Comparison of ENCODE assay signal across 9 cellular contexts in genomic region chr1:40383488-40384412, GRCh38. TPM values are rescaled to one million over a fixed set of nuclear protein-coding genes. Genes with fewer than 3 reads are reported as not detected.
DNase-seq lines count a peak whose midpoint lies in the region; ATAC-seq and TF ChIP-seq lines count a peak whose summit lies in the region.
"Had no signal": no experiment of that assay in that cellular context is flagged by ENCODE, and none has a peak within 500 bp of the region (broad histone marks: within the 10 kb centered on the region; RNA-seq: fewer than 3 reads in every experiment).

No MANE protein-coding gene starts in this region.

- H3K27ac Mint-ChIP-seq in MCF 10A (ENCODE audit: low read depth, unreplicated experiment), result no peak overlapping the region
- peak overlapping the region; percentile 99 to 100 for H3K27ac Mint-ChIP-seq in activated naive CD4-positive, alpha-beta T cell treated with anti-CD3 and anti-CD28 coated beads, Interleukin-2, amount 50 U/mL, for 72 hours

- no peak for DNase-seq in breast epithelium (ENCODE audit: low spot score in 2 of 2)
- DNase-seq in MCF 10A (ENCODE audit: unreplicated experiment), result no peak
- no peak for DNase-seq in activated naive CD4-positive, alpha-beta T cell treated with anti-CD3 and anti-CD28 coated beads, Interleukin-2, amount 50 U/mL, for 72 hours (ENCODE audit: low spot score in 2 of 2)
- DNase-seq in upper lobe of left lung, result no peak
- DNase-seq: activated CD4-positive, alpha-beta T cell treated with anti-CD3 and anti-CD28 coated beads for 4 hours had no signal

- H3K4me1 Mint-ChIP-seq in MCF 10A (ENCODE audit: insufficient read depth, unreplicated experiment), result peaks cover 15% of the 10 kb centered on the region

- no peak overlapping the region for H3K4me3 Mint-ChIP-seq in MCF 10A (ENCODE audit: unreplicated experiment)

- H3K4me1 ChIP-seq in breast epithelium, result peaks cover 0 to 5% of the 10 kb centered on the region in 2 donors
- peaks cover 25 to 73% (median 62%) of the 10 kb centered on the region in 4 donors for H3K4me1 ChIP-seq in liver (ENCODE audit: control insufficient read depth in 4 of 4, insufficient read depth in 4 of 4, low read length in 3 of 4)
- peaks cover 31 to 79% (median 75%) of the 10 kb centered on the region in 4 donors for H3K4me1 ChIP-seq in upper lobe of left lung

- BruUV-seq in MCF 10A (replicated peaks; lab: Mats Ljungman, UMichigan), result no TSS peak

- H3K9ac ChIP-seq in liver (ENCODE audit: low read depth in 1 of 2, low read length in 2 of 2), result peak overlapping the region in 1 of 2 donors; percentile 90

- H3K27me3 ChIP-seq in breast epithelium (no peaks in the 10 kb centered on the region), liver (ENCODE audit: control insufficient read depth in 4 of 4, insufficient read depth in 4 of 4, low read length in 3 of 4) (no peaks in the 10 kb centered on the region), upper lobe of left lung (no peaks in the 10 kb centered on the region)

- no peaks in the 10 kb centered on the region for H3K9me3 ChIP-seq in breast epithelium
- no peaks in the 10 kb centered on the region for H3K9me3 ChIP-seq in liver (ENCODE audit: control insufficient read depth in 4 of 4, low read length in 3 of 4)
- H3K9me3 ChIP-seq in upper lobe of left lung, result no peaks in the 10 kb centered on the region

- ATAC-seq in activated naive CD4-positive, alpha-beta T cell treated with anti-CD3 and anti-CD28 coated beads, Interleukin-2, amount 50 U/mL, for 72 hours, result peak; percentile 25 to 51
- ATAC-seq in upper lobe of left lung (ENCODE audit: low FRiP score in 2 of 2) (no peak), GM21619 (IDR thresholded peaks at IDR 0.05; ENCODE audit: unreplicated experiment) (no peak), GM18517 (IDR thresholded peaks at IDR 0.05; ENCODE audit: unreplicated experiment) (no peak), HG03095 (IDR thresholded peaks at IDR 0.05; ENCODE audit: unreplicated experiment) (no peak)

- no peaks in the 10 kb centered on the region for H3K27me3 Mint-ChIP-seq in MCF 10A (ENCODE audit: insufficient read depth, unreplicated experiment)

- WGBS in liver, result 53% methylated on average over 9 of the region's 9 CpGs
- WGBS in upper lobe of left lung, 2 donors, result 68 to 74% methylated on average over 9 of the region's 9 CpGs

- intact Hi-C loops in breast epithelium (cut with DNase I; ENCODE audit: low total_unique reads) (no loop called here), MCF 10A (cut with micrococcal nuclease) (no loop called here)

- peak overlapping the region in 1 of 3 donors; percentile 21 for H3K4me3 ChIP-seq in breast epithelium
- no peak overlapping the region for H3K4me3 ChIP-seq in liver (ENCODE audit: low read depth in 1 of 3, low read length in 3 of 3)
- H3K4me3 ChIP-seq in upper lobe of left lung, result no peak overlapping the region

- peak overlapping the region; percentile 64 to 74 for H3K27ac ChIP-seq in breast epithelium
- peak overlapping the region; percentile 59 to 71 for H3K27ac ChIP-seq in liver (ENCODE audit: low read depth in 1 of 2, low read length in 2 of 2)
- H3K27ac ChIP-seq in upper lobe of left lung, result peak overlapping the region; percentile 85 to 93 (median 90)

- TF ChIP-seq CTCF in breast epithelium (IDR thresholded peaks at IDR 0.05) (no peak), MCF 10A (IDR thresholded peaks at IDR 0.05; ENCODE audit: unreplicated experiment) (no peak), liver (IDR thresholded peaks at IDR 0.05; ENCODE audit: low read depth, low read length, missing input control) (no peak), upper lobe of left lung (IDR thresholded peaks at IDR 0.05) (no peak)

- TF ChIP-seq POLR2A in breast epithelium (IDR thresholded peaks at IDR 0.05) (no peak), upper lobe of left lung (IDR thresholded peaks at IDR 0.05) (no peak)

- no peak for TF ChIP-seq EP300 in upper lobe of left lung (IDR thresholded peaks at IDR 0.05)

- no peaks in the 10 kb centered on the region for H3K36me3 ChIP-seq in breast epithelium
- H3K36me3 ChIP-seq in liver (ENCODE audit: control insufficient read depth in 4 of 4, insufficient read depth in 3 of 4, low read depth in 1 of 4, low read length in 3 of 4), result no peaks in the 10 kb centered on the region
- H3K36me3 ChIP-seq in upper lobe of left lung, result peaks cover 0 to under 1% (median 0%) of the 10 kb centered on the region in 4 donors

- POLR2A ChIA-PET in MCF 10A (lab: Yijun Ruan, JAX), result interaction anchor here (9.5 kb wide), 1 partner anchor 10 kb away, joined by 75 read pairs; the partner anchor contains the start of gene SMAP2

- no peak for TF ChIP-seq RAD21 in liver (IDR thresholded peaks at IDR 0.05)

- CTCF ChIA-PET in MCF 10A (lab: Yijun Ruan, JAX), result interaction anchor here (0.6 to 4.8 kb wide), 7 partner anchors 15 to 562 kb away, joined by 3 to 20 read pairs (median 4); no protein-coding TSS in a partner anchor

- no peaks in the 10 kb centered on the region for H3K9me3 Mint-ChIP-seq in MCF 10A (ENCODE audit: unreplicated experiment)
- H3K9me3 Mint-ChIP-seq in activated naive CD4-positive, alpha-beta T cell treated with anti-CD3 and anti-CD28 coated beads, Interleukin-2, amount 50 U/mL, for 72 hours, result no peaks in the 10 kb centered on the region

- H3K36me3 Mint-ChIP-seq in MCF 10A (ENCODE audit: insufficient read depth, unreplicated experiment), result no peaks in the 10 kb centered on the region
- peaks cover 30 to 61% of the 10 kb centered on the region in 2 donors for H3K36me3 Mint-ChIP-seq in activated naive CD4-positive, alpha-beta T cell treated with anti-CD3 and anti-CD28 coated beads, Interleukin-2, amount 50 U/mL, for 72 hours

TF ChIP-seq in liver, 16 proteins besides CTCF, POLR2A, EP300 and RAD21:
- TF ChIP-seq HNF4A (conservative IDR thresholded peaks at IDR 0.05), result peak; percentile 27 to 41
- peak; percentile 17 to 61 for TF ChIP-seq RXRA (IDR thresholded peaks at IDR 0.05)
- no peak for TF ChIP-seq NR2F2 (IDR thresholded peaks at IDR 0.05)
- no peak for TF ChIP-seq FOXA2 (IDR thresholded peaks at IDR 0.05)
- no peak for TF ChIP-seq SP1 (IDR thresholded peaks at IDR 0.05)
- TF ChIP-seq HNF4G (IDR thresholded peaks at IDR 0.05), result no peak
- TF ChIP-seq REST (IDR thresholded peaks at IDR 0.05), result no peak
- no peak for TF ChIP-seq MAX (IDR thresholded peaks at IDR 0.05)
- no peak for TF ChIP-seq GABPA (IDR thresholded peaks at IDR 0.05 in 1 of 2, conservative IDR thresholded peaks at IDR 0.05 in 1 of 2)
- TF ChIP-seq EGR1 (IDR thresholded peaks at IDR 0.05; ENCODE audit: low read depth in 2 of 2), result no peak
- TF ChIP-seq ZBTB33 (IDR thresholded peaks at IDR 0.05), result no peak
- peak; percentile 34 for TF ChIP-seq YY1 (IDR thresholded peaks at IDR 0.05)

RNA-seq across cellular contexts. Expression of gene SMAP2, which starts 10.2 kb away (rescaled TPM):
- total RNA-seq in breast epithelium (10 to 100 TPM; 27.2 to 64.2 (median 33.1) TPM), MCF 10A (2022) (20.2 and 21.2 TPM in 2 replicates), liver (10 to 100 TPM; 20.0 to 36.8 TPM), upper lobe of left lung (10 to 100 TPM; 68.7 to 95.3 (median 72.2) TPM)
- total RNA-seq in activated naive CD4-positive, alpha-beta T cell treated with anti-CD3 and anti-CD28 coated beads, Interleukin-2, amount 50 U/mL, for 72 hours, result 100 to 1,000 TPM; 229 to 299 TPM
- 10 to 100 TPM; 25.5 to 34.1 TPM for polyA plus RNA-seq in liver

Comparison
In these comparisons a context has a peak if more than half of its experiments do, and no peak if none do; other contexts are left out.
1. ATAC-seq: peak in activated naive CD4-positive, alpha-beta T cell treated with anti-CD3 and anti-CD28 coated beads, Interleukin-2, amount 50 U/mL, for 72 hours (2 of 2); none in upper lobe of left lung (0 of 2), GM21619 (single experiment), GM18517 (single experiment) and HG03095 (single experiment).
2. Peak in every context shown above with its lines, with median percentiles within 50 percentile points of each other: H3K27ac ChIP-seq.